In genomic region chr9:71146511-71146910, GRCh38 we compare ENCODE assay signal across 1 cellular context.
TF ChIP-seq lines count a peak whose summit lies in the region.

No MANE protein-coding gene starts in this region.

TF ChIP-seq in endothelial cell of umbilical vein, 7 proteins besides CTCF, POLR2A, EP300 and RAD21:
- TF ChIP-seq FOS (IDR thresholded peaks at IDR 0.05; ENCODE audit: borderline replicate concordance, insufficient read depth, low read length) (no peak), MYC (IDR thresholded peaks at IDR 0.05; ENCODE audit: low read depth, low read length) (no peak), GATA2 (IDR thresholded peaks at IDR 0.05; ENCODE audit: insufficient read depth, insufficient read length, low read depth, low read length) (no peak), EZH2 (IDR thresholded peaks at IDR 0.05; ENCODE audit: borderline replicate concordance, low read depth, low read length, severe bottlenecking) (no peak), POLR2AphosphoS5 (IDR thresholded peaks at IDR 0.05; ENCODE audit: insufficient read depth, low read depth, low read length) (no peak), MAX (IDR thresholded peaks at IDR 0.05; ENCODE audit: insufficient read depth, insufficient read length) (no peak), JUN (IDR thresholded peaks at IDR 0.05; ENCODE audit: borderline replicate concordance, insufficient read depth, insufficient read length, low read depth) (no peak)
TF ChIP-seq in endothelial cell of umbilical vein: peak in this region for 0.
